Comparison of ENCODE assay signal across 25 cellular contexts in the genomic region with DNA sequence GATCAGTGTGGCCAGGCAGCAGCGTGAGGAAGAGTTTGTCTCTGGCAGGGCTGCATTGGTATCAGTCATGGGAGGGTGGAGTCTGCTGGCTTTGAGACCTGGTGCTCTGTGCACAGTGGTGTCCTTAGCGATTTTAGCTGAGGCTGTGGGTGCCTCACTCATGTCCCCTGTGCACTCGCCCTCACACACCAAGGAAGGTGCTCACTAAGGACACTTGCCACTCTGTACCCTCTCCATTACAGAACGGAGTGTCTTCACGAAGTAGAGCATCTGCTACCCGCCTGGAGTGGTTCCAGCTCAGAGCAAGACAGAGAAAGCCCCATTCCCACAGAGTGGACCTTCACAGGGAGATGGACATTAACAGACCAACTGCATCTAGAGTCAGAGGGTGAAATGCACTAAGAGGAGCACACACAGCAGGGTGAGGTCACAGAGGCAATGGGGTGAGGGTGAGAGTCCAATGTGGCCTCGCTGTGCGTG.
DNase-seq lines count a peak whose midpoint lies in the region; FAIRE-seq and TF ChIP-seq lines count a peak whose summit lies in the region.
"Had no signal": no experiment of that assay in that cellular context is flagged by ENCODE, and none has a peak within 500 bp of the region (broad histone marks: within the 10 kb centered on the region; RNA-seq: fewer than 3 reads in every experiment).

No MANE protein-coding gene starts in this region.

- 0 out of 2 replicates have a peak overlapping the region, but pooled peaks have one; percentile 13 for H2BK20ac ChIP-seq in H1 (ENCODE audit: low read length)

- H2BK5ac ChIP-seq in H1 (ENCODE audit: low read depth, low read length) (no peak overlapping the region), mesendoderm (ENCODE audit: low read length) (no peak overlapping the region)

- no peak overlapping the region for H3K27ac Mint-ChIP-seq in osteocyte (ENCODE audit: unreplicated experiment)
- H3K27ac Mint-ChIP-seq: CD4-positive, alpha-beta T cell; CD8-positive, alpha-beta memory T cell; H9 had no signal

- H3K4me1 Mint-ChIP-seq in osteocyte (ENCODE audit: unreplicated experiment): no peaks in the 10 kb centered on the region
- H3K4me1 Mint-ChIP-seq: CD14-positive monocyte; CD8-positive, alpha-beta memory T cell had no signal

- H3K9me2 ChIP-seq in GM23248 (ENCODE audit: insufficient read depth): no peaks in the 10 kb centered on the region

- no peak for TF ChIP-seq EP300 in H1 (IDR thresholded peaks at IDR 0.05; ENCODE audit: borderline replicate concordance in 1 of 2, low read depth in 2 of 2, low read length in 2 of 2)

- H2AFZ ChIP-seq in H1 (ENCODE audit: low read length) (no peak overlapping the region), GM23248 (no peak overlapping the region)

- 0 out of 2 replicates have a peak overlapping the region, but pooled peaks have one; percentile 43 for H4K8ac ChIP-seq in H1 (ENCODE audit: extremely low read depth, insufficient read depth, low read length)
- H4K8ac ChIP-seq in mesendoderm (ENCODE audit: low read depth, low read length): no peak overlapping the region

- H3K14ac ChIP-seq in H1 (ENCODE audit: insufficient read length): no peak overlapping the region

- H2AK5ac ChIP-seq in H1 (ENCODE audit: low read depth, low read length): no peak overlapping the region
- peak overlapping the region; percentile 46 for H2AK5ac ChIP-seq in mesendoderm (ENCODE audit: low read length)

- in situ Hi-C loops in GM23248 (cut with MboI): no loop called here

- H3K27me3 ChIP-seq in bronchial epithelial cell (ENCODE audit: control insufficient read depth, insufficient read depth, low read length) (no peaks in the 10 kb centered on the region), H1 (replicated peaks in 1 of 4; ENCODE audit: control insufficient read depth in 3 of 4, extremely low read depth in 1 of 4, insufficient read depth in 3 of 4, low read length in 3 of 4) (no peaks in the 10 kb centered on the region), mesendoderm (ENCODE audit: insufficient read depth, low read length, poor library complexity) (no peaks in the 10 kb centered on the region), GM23248 (replicated peaks; ENCODE audit: insufficient read depth) (peaks cover 4% of the 10 kb centered on the region; the same call in 1 of the 2 replicates)
- H3K27me3 ChIP-seq: BE2C; BLaER1 treated with 17β-estradiol and CSF1 and Interleukin-3, amounts not matched to agents 10 nM and 100 nM had no signal

- H3K9me3 ChIP-seq in H1 (ENCODE audit: insufficient read depth in 2 of 2, low read depth in 1 of 2, low read length in 1 of 2): no peaks in the 10 kb centered on the region
- no peaks in the 10 kb centered on the region for H3K9me3 ChIP-seq in GM23248 (ENCODE audit: low read depth)
- H3K9me3 ChIP-seq: A549, BE2C had no signal

- no peaks in the 10 kb centered on the region for H3K36me3 Mint-ChIP-seq in osteocyte (ENCODE audit: unreplicated experiment)
- H3K36me3 Mint-ChIP-seq: CD14-positive monocyte; CD8-positive, alpha-beta memory T cell had no signal

- H3K56ac ChIP-seq in H1 (replicated peaks; ENCODE audit: insufficient read length, low read depth, low read length) (no peak overlapping the region), mesendoderm (ENCODE audit: low read length) (peak overlapping the region; percentile 28)

- no peak for DNase-seq in bronchial epithelial cell (ENCODE audit: low read depth)
- DNase-seq in H1 (ENCODE audit: low read depth in 1 of 2, low spot score in 2 of 2): no peak
- no peak for DNase-seq in mesendoderm
- peak; percentile 75 for DNase-seq in osteocyte (ENCODE audit: extremely low spot score, unreplicated experiment)
- no peak for DNase-seq in cerebellar nuclear complex (lab: John Stamatoyannopoulos, UW)
- DNase-seq in NCI-H128 (lab: John Stamatoyannopoulos, UW; ENCODE audit: unreplicated experiment): no peak
- DNase-seq in caudate nucleus (lab: John Stamatoyannopoulos, UW): no peak
- no peak for DNase-seq in GM23248
- DNase-seq: 8988T; ACHN; AML-193; BE2C; CD4-positive, alpha-beta T cell; CD8-positive, alpha-beta memory T cell; DMS 273 treated with DMSO at 0.1 percent for 48 hours; DMS79; EL; GDM1; H9 had no signal

- no peak overlapping the region for H2BK12ac ChIP-seq in H1 (ENCODE audit: low read depth, low read length)

- peaks cover 10% of the 10 kb centered on the region for H3K27me3 Mint-ChIP-seq in osteocyte (ENCODE audit: unreplicated experiment)

- H3K4me1 ChIP-seq in H1 (replicated peaks in 1 of 4; ENCODE audit: control insufficient read depth in 3 of 4, insufficient read depth in 4 of 4, low read length in 3 of 4): no peaks in the 10 kb centered on the region; a peak in 1 of 7 replicates
- peaks cover 4% of the 10 kb centered on the region for H3K4me1 ChIP-seq in mesendoderm (ENCODE audit: control insufficient read depth, low read depth, low read length)
- H3K4me1 ChIP-seq in GM23248 (ENCODE audit: insufficient read depth): no peaks in the 10 kb centered on the region
- H3K4me1 ChIP-seq: A549 had no signal

- H4K20me1 ChIP-seq in H1 (replicated peaks in 1 of 2; ENCODE audit: control insufficient read depth in 1 of 2, insufficient read depth in 2 of 2, low read length in 2 of 2) (no peaks in the 10 kb centered on the region), GM23248 (ENCODE audit: insufficient read depth) (no peaks in the 10 kb centered on the region)
- H4K20me1 ChIP-seq: BLaER1 treated with 17β-estradiol and CSF1 and Interleukin-3, amounts not matched to agents 10 nM and 100 nM had no signal

- H3K18ac ChIP-seq in H1 (ENCODE audit: extremely low read depth, low read length): no peak overlapping the region
- H3K18ac ChIP-seq in mesendoderm (ENCODE audit: low read length): no peak overlapping the region

- H3K36me3 ChIP-seq in bronchial epithelial cell (ENCODE audit: control insufficient read depth, insufficient read depth, low read length): no peaks in the 10 kb centered on the region
- H3K36me3 ChIP-seq in H1 (ENCODE audit: control insufficient read depth in 2 of 4, insufficient read depth in 4 of 4, low read length in 3 of 4): no peaks in the 10 kb centered on the region
- no peaks in the 10 kb centered on the region for H3K36me3 ChIP-seq in mesendoderm (ENCODE audit: control insufficient read depth, insufficient read depth, low read length)
- H3K36me3 ChIP-seq in GM23248 (ENCODE audit: low read depth): no peaks in the 10 kb centered on the region
- H3K36me3 ChIP-seq: BE2C; BLaER1 treated with 17β-estradiol and CSF1 and Interleukin-3, amounts not matched to agents 10 nM and 100 nM had no signal

- no peak overlapping the region for H3K4me3 Mint-ChIP-seq in osteocyte (ENCODE audit: unreplicated experiment)
- H3K4me3 Mint-ChIP-seq: CD14-positive monocyte; CD4-positive, alpha-beta T cell; CD8-positive, alpha-beta memory T cell; H9 had no signal

- H2BK120ac ChIP-seq in H1 (replicated peaks; ENCODE audit: low read depth, low read length): no peak overlapping the region
- no peak overlapping the region for H2BK120ac ChIP-seq in mesendoderm (ENCODE audit: low read depth, low read length)

- TF ChIP-seq POLR2A in H1 (IDR thresholded peaks at IDR 0.05; ENCODE audit: control extremely low read depth in 1 of 2, low read depth in 2 of 2, low read length in 2 of 2): no peak

- H3K4me2 ChIP-seq in H1 (ENCODE audit: insufficient read depth in 1 of 2, low read depth in 2 of 2, low read length in 2 of 2) (no peak overlapping the region), mesendoderm (ENCODE audit: low read length) (no peak overlapping the region), GM23248 (ENCODE audit: unreplicated experiment) (no peak overlapping the region)
- H3K4me2 ChIP-seq: A549; BLaER1 treated with 17β-estradiol and CSF1 and Interleukin-3, amounts not matched to agents 10 nM and 100 nM had no signal

- H4K91ac ChIP-seq in H1 (replicated peaks; ENCODE audit: insufficient read length, low read length): no peak overlapping the region

- H3K79me1 ChIP-seq in H1 (ENCODE audit: low read depth, low read length) (no peaks in the 10 kb centered on the region), mesendoderm (ENCODE audit: low read length) (no peaks in the 10 kb centered on the region)

- no peak overlapping the region for H3K4me3 ChIP-seq in bronchial epithelial cell (ENCODE audit: low read depth, low read length)
- H3K4me3 ChIP-seq in H1 (ENCODE audit: extremely low read depth in 1 of 4, insufficient read depth in 2 of 4, low read depth in 3 of 4, low read length in 4 of 4): no peak overlapping the region
- no peak overlapping the region for H3K4me3 ChIP-seq in mesendoderm (ENCODE audit: low read length)
- H3K4me3 ChIP-seq in GM23248: no peak overlapping the region
- H3K4me3 ChIP-seq: A549; BLaER1 treated with 17β-estradiol and CSF1 and Interleukin-3, amounts not matched to agents 10 nM and 100 nM; GM12878 had no signal

- H3K23ac ChIP-seq in H1 (ENCODE audit: insufficient read length) (no peak overlapping the region), mesendoderm (ENCODE audit: low read length) (no peak overlapping the region)

- H2BK15ac ChIP-seq in H1 (ENCODE audit: low read length) (no peak overlapping the region; the same call in 1 of the 2 replicates), mesendoderm (replicated peaks; ENCODE audit: low read depth) (no peak overlapping the region)

- H3K9me3 Mint-ChIP-seq in osteocyte (ENCODE audit: unreplicated experiment): no peaks in the 10 kb centered on the region
- H3K9me3 Mint-ChIP-seq: CD4-positive, alpha-beta T cell; CD8-positive, alpha-beta memory T cell had no signal

- no peak for TF ChIP-seq RAD21 in H1 (IDR thresholded peaks at IDR 0.05 in 1 of 2, conservative IDR thresholded peaks at IDR 0.05 in 1 of 2; ENCODE audit: low read depth in 2 of 2, low read length in 2 of 2)

- H3K9ac ChIP-seq in H1 (replicated peaks in 1 of 4; ENCODE audit: extremely low read depth in 1 of 4, low read depth in 3 of 4, low read length in 3 of 4): no peak overlapping the region
- no peak overlapping the region for H3K9ac ChIP-seq in mesendoderm (ENCODE audit: low read length)
- no peak overlapping the region for H3K9ac ChIP-seq in GM23248
- H3K9ac ChIP-seq: BLaER1 treated with 17β-estradiol and CSF1 and Interleukin-3, amounts not matched to agents 10 nM and 100 nM had no signal

- WGBS in H1 (ENCODE audit: extremely low coverage in 1 of 2, insufficient coverage in 1 of 2, insufficient read length in 1 of 2, insufficient replicate concordance in 2 of 2, low coverage in 1 of 2, low lambda C conversion rate in 2 of 2, missing lambda C conversion rate in 1 of 2), 2 experiments: 84% methylated on average over 8 of the region's 8 CpGs; no CpG with 5 or more reads in 1 of the 2 experiments
- WGBS in mesendoderm (ENCODE audit: extremely low coverage, insufficient coverage, low lambda C conversion rate): no CpG with 5 or more reads among the region's 8 CpGs
- 46 to 51% methylated on average over 8 of the region's 8 CpGs for WGBS in GM23248 (ENCODE audit: low coverage in 1 of 2, low lambda C conversion rate in 2 of 2, missing lambda C conversion rate in 2 of 2), 2 experiments

- FAIRE-seq in bronchial epithelial cell (lab: Jason Lieb, UNC) (peak; percentile 79), H1 (lab: Jason Lieb, UNC) (no peak)
- FAIRE-seq: A549, D721Med, GM12878, GM18507 had no signal

- H3K27ac ChIP-seq in H1 (ENCODE audit: low read depth, low read length): no peak overlapping the region
- no peak overlapping the region for H3K27ac ChIP-seq in mesendoderm (ENCODE audit: low read depth, low read length)
- H3K27ac ChIP-seq in caudate nucleus (ENCODE audit: low read depth, low read length): no peak overlapping the region
- no peak overlapping the region for H3K27ac ChIP-seq in GM23248
- H3K27ac ChIP-seq: A549; BLaER1 treated with 17β-estradiol and CSF1 and Interleukin-3, amounts not matched to agents 10 nM and 100 nM had no signal

- no peaks in the 10 kb centered on the region for H3F3A ChIP-seq in GM23248 (ENCODE audit: insufficient read depth)

- no peak overlapping the region for H3K4ac ChIP-seq in H1 (replicated peaks; ENCODE audit: insufficient read length, low read depth, low read length)
- H3K4ac ChIP-seq in mesendoderm (ENCODE audit: low read depth, low read length): no peak overlapping the region

- H3K23me2 ChIP-seq in H1 (ENCODE audit: low read depth, low read length): no peaks in the 10 kb centered on the region

- POLR2A ChIA-PET in H1 (lab: Charles Lee; ENCODE audit: partially characterized antibody): no interaction called here

- CTCF ChIA-PET in H1 (lab: Charles Lee; ENCODE audit: partially characterized antibody): no interaction called here

- TF ChIP-seq CTCF in bronchial epithelial cell (IDR thresholded peaks at IDR 0.05; ENCODE audit: insufficient read depth, low read length, severe bottlenecking) (no peak), H1 (IDR thresholded peaks at IDR 0.05; ENCODE audit: control extremely low read depth in 1 of 3, insufficient read depth in 1 of 3, low read depth in 1 of 3, low read length in 3 of 3) (no peak), osteocyte (IDR thresholded peaks at IDR 0.05) (no peak)

- H4K5ac ChIP-seq in H1 (ENCODE audit: insufficient read length, low read depth, low read length): no peak overlapping the region
- H4K5ac ChIP-seq in mesendoderm (ENCODE audit: low read length): no peak overlapping the region

- no peaks in the 10 kb centered on the region for H3K79me2 ChIP-seq in H1 (ENCODE audit: control insufficient read depth in 1 of 2, insufficient read depth in 2 of 2, low read length in 2 of 2)
- no peaks in the 10 kb centered on the region for H3K79me2 ChIP-seq in mesendoderm (ENCODE audit: control insufficient read depth, insufficient read depth, low read length)
- H3K79me2 ChIP-seq in GM23248 (ENCODE audit: insufficient read depth): no peaks in the 10 kb centered on the region
